ENCODE assay signal across 1 cellular context in genomic region chr1:89002176-89002575, GRCh38. TPM values are rescaled to one million over a fixed set of nuclear protein-coding genes. Genes with fewer than 3 reads are reported as not detected.
"Had no signal": no experiment of that assay in that cellular context is flagged by ENCODE, and none has a peak within 500 bp of the region (broad histone marks: within the 10 kb centered on the region; RNA-seq: fewer than 3 reads in every experiment).

No MANE protein-coding gene starts in this region.

RNA-seq across cellular contexts. Expression of gene GBP3, which starts 20.5 kb away (rescaled TPM):
- polyA plus RNA-seq: cardiac muscle cell had no signal
